10 cellular contexts compared by ENCODE assay signal in genomic region chr20:63940472-63941266, GRCh38. TPM values are rescaled to one million over a fixed set of nuclear protein-coding genes. Genes with fewer than 3 reads are reported as not detected.
DNase-seq lines count a peak whose midpoint lies in the region; ATAC-seq and TF ChIP-seq lines count a peak whose summit lies in the region.
"Had no signal": no experiment of that assay in that cellular context is flagged by ENCODE, and none has a peak within 500 bp of the region (broad histone marks: within the 10 kb centered on the region; RNA-seq: fewer than 3 reads in every experiment).

No MANE protein-coding gene starts in this region.

- POLR2A ChIA-PET in WTC11 (lab: Charles Lee), result interaction anchor here (1.0 to 1.3 kb wide), 3 partner anchors 16 to 299 kb away, joined by 4 to 6 read pairs (median 4); partner anchors contain the start of gene UCKL1

- H3K4me1 ChIP-seq in iPS-15b (ENCODE audit: control insufficient read depth, insufficient read depth, low read length) (no peaks in the 10 kb centered on the region), upper lobe of left lung (peaks cover 15 to 29% (median 19%) of the 10 kb centered on the region in 4 donors)

- no peak overlapping the region for H3K4me3 Mint-ChIP-seq in activated naive CD4-positive, alpha-beta T cell treated with anti-CD3 and anti-CD28 coated beads, Interleukin-2, amount 10 ng/mL, durations not matched to agents 7 days and 5 days
- H3K4me3 Mint-ChIP-seq in WTC11, result peak overlapping the region; percentile 59
- H3K4me3 Mint-ChIP-seq: activated T-cell treated with anti-CD3 and anti-CD28 coated beads, Interleukin-2, amount 50 U/mL, for 4 hours had no signal

- H3K4me3 ChIP-seq in iPS-15b (ENCODE audit: low read depth, low read length) (peak overlapping the region; percentile 75), upper lobe of left lung (no peak overlapping the region)

- peak overlapping the region; percentile 82 to 91 (median 83) for H3K27ac ChIP-seq in upper lobe of left lung

- H3K27me3 ChIP-seq in iPS-15b (ENCODE audit: control insufficient read depth, insufficient read depth, low read length), result no peaks in the 10 kb centered on the region
- H3K27me3 ChIP-seq in upper lobe of left lung, result no peaks in the 10 kb centered on the region

- H3K9me3 ChIP-seq in iPS-15b (ENCODE audit: control insufficient read depth, insufficient read depth, low read length) (no peaks in the 10 kb centered on the region), upper lobe of left lung (no peaks in the 10 kb centered on the region)

- DNase-seq in activated naive CD4-positive, alpha-beta T cell treated with anti-CD3 and anti-CD28 coated beads, Interleukin-2, amount 10 ng/mL, durations not matched to agents 7 days and 5 days, result no peak
- DNase-seq in activated naive CD4-positive, alpha-beta T cell treated with Interleukin-2 at 50 U/mL for 16 hours, result no peak
- DNase-seq in WTC11 (ENCODE audit: low spot score) (no peak), upper lobe of left lung (peak in 1 of 2 donors; percentile 86), SIG-M5 (lab: John Stamatoyannopoulos, UW) (no peak)
- DNase-seq: NCI-H524 had no signal

- H3K36me3 ChIP-seq in iPS-15b (ENCODE audit: control insufficient read depth, insufficient read depth, low read length) (peaks cover 34% of the 10 kb centered on the region), upper lobe of left lung (peaks cover 8 to 77% (median 60%) of the 10 kb centered on the region in 4 donors)

- no peaks in the 10 kb centered on the region for H3K27me3 Mint-ChIP-seq in activated naive CD4-positive, alpha-beta T cell treated with anti-CD3 and anti-CD28 coated beads, Interleukin-2, amount 10 ng/mL, durations not matched to agents 7 days and 5 days
- no peaks in the 10 kb centered on the region for H3K27me3 Mint-ChIP-seq in WTC11 (ENCODE audit: low read depth)

- peak overlapping the region; percentile 60 for H3K9ac ChIP-seq in iPS-15b (ENCODE audit: low read depth, low read length)

- CTCF ChIA-PET in activated naive CD4-positive, alpha-beta T cell treated with anti-CD3 and anti-CD28 coated beads, Interleukin-2, amount 10 ng/mL, durations not matched to agents 7 days and 5 days (lab: Charles Lee), result no interaction called here
- CTCF ChIA-PET in WTC11 (lab: Charles Lee), result interaction anchor here (1.2 to 3.6 kb wide), 4 partner anchors 33 to 165 kb away, joined by 3 to 19 read pairs (median 6); partner anchors contain the start of genes PRPF6 and SAMD10

- peaks cover 1% of the 10 kb centered on the region for H3K9me3 Mint-ChIP-seq in activated naive CD4-positive, alpha-beta T cell treated with anti-CD3 and anti-CD28 coated beads, Interleukin-2, amount 10 ng/mL, durations not matched to agents 7 days and 5 days
- H3K9me3 Mint-ChIP-seq in WTC11, result no peaks in the 10 kb centered on the region
- H3K9me3 Mint-ChIP-seq: activated T-cell treated with anti-CD3 and anti-CD28 coated beads, Interleukin-2, amount 50 U/mL, for 4 hours had no signal

- no peak for TF ChIP-seq POLR2A in upper lobe of left lung (IDR thresholded peaks at IDR 0.05)

- H3K4me1 Mint-ChIP-seq in activated naive CD4-positive, alpha-beta T cell treated with anti-CD3 and anti-CD28 coated beads, Interleukin-2, amount 10 ng/mL, durations not matched to agents 7 days and 5 days, result peaks cover 21% of the 10 kb centered on the region
- peaks cover 6% of the 10 kb centered on the region for H3K4me1 Mint-ChIP-seq in WTC11

- 94% methylated on average over 27 to 56 of the region's 58 CpGs for WGBS in upper lobe of left lung, 2 donors

- peak overlapping the region; percentile 87 for H3K27ac Mint-ChIP-seq in activated naive CD4-positive, alpha-beta T cell treated with anti-CD3 and anti-CD28 coated beads, Interleukin-2, amount 10 ng/mL, durations not matched to agents 7 days and 5 days
- H3K27ac Mint-ChIP-seq in WTC11, result no peak overlapping the region

- ATAC-seq in WTC11, result no peak
- no peak for ATAC-seq in upper lobe of left lung (ENCODE audit: low FRiP score in 2 of 2)
- ATAC-seq in GM21360 (IDR thresholded peaks at IDR 0.05; ENCODE audit: unreplicated experiment), result no peak
- ATAC-seq in HG02642 (IDR thresholded peaks at IDR 0.05; ENCODE audit: poor library complexity, unreplicated experiment), result no peak

- no peak for TF ChIP-seq EP300 in upper lobe of left lung (IDR thresholded peaks at IDR 0.05)

- TF ChIP-seq CTCF in WTC11 (IDR thresholded peaks at IDR 0.05) (no peak), upper lobe of left lung (IDR thresholded peaks at IDR 0.05) (no peak)

- peaks cover 41% of the 10 kb centered on the region for H3K36me3 Mint-ChIP-seq in activated naive CD4-positive, alpha-beta T cell treated with anti-CD3 and anti-CD28 coated beads, Interleukin-2, amount 10 ng/mL, durations not matched to agents 7 days and 5 days
- H3K36me3 Mint-ChIP-seq in WTC11, result peaks cover 7% of the 10 kb centered on the region

TF ChIP-seq in WTC11, 78 proteins besides CTCF, POLR2A, EP300 and RAD21:
- TF ChIP-seq JAZF1 (CRISPR knock-in tag; IDR thresholded peaks at IDR 0.05) (no peak), AFF4 (CRISPR knock-in tag; IDR thresholded peaks at IDR 0.05; ENCODE audit: borderline replicate concordance) (no peak), PRRX2 (CRISPR knock-in tag; IDR thresholded peaks at IDR 0.05) (no peak), SP1 (CRISPR knock-in tag; conservative IDR thresholded peaks at IDR 0.05) (no peak), HMGXB4 (CRISPR knock-in tag; IDR thresholded peaks at IDR 0.05) (no peak), TP53 (CRISPR knock-in tag; IDR thresholded peaks at IDR 0.05) (no peak), ZNF671 (CRISPR knock-in tag; IDR thresholded peaks at IDR 0.05) (no peak)

RNA-seq across cellular contexts. Expression of gene UCKL1, which starts 15.5 kb away (rescaled TPM):
- total RNA-seq in WTC11 (2021) (46.8 to 51.2 TPM (median 48.0 TPM) in 3 replicates), upper lobe of left lung (100 to 1,000 TPM in 1 of 6 donors, 10 to 100 TPM in 5; 23.0 to 103 (median 37.3) TPM)

RNA-seq across cellular contexts. Expression of gene ZNF512B, which starts 29.1 kb away (rescaled TPM):
- total RNA-seq in WTC11 (2021) (19.9 to 23.3 TPM (median 20.5 TPM) in 3 replicates), upper lobe of left lung (10 to 100 TPM; 10.8 to 22.0 (median 16.3) TPM)

RNA-seq across cellular contexts. Expression of gene SAMD10, which starts 38.8 kb away (rescaled TPM):
- total RNA-seq in WTC11 (2021), result 4.6 to 6.2 TPM (median 4.8 TPM) in 3 replicates
- total RNA-seq in upper lobe of left lung, result 1 to 10 TPM; 2.6 to 7.2 (median 4.7) TPM

RNA-seq across cellular contexts. Expression of gene PRPF6, which starts 40.3 kb away (rescaled TPM):
- total RNA-seq in WTC11 (2021) (79.4 to 84.6 TPM (median 80.5 TPM) in 3 replicates), upper lobe of left lung (100 to 1,000 TPM in 1 of 6 donors, 10 to 100 TPM in 5; 60.5 to 113 (median 68.0) TPM)

RNA-seq across cellular contexts. Expression of gene DNAJC5, which starts 45.7 kb away (rescaled TPM):
- 28.5 to 31.5 TPM (median 29.6 TPM) in 3 replicates for total RNA-seq in WTC11 (2021)
- 10 to 100 TPM; 44.6 to 66.0 (median 60.7) TPM for total RNA-seq in upper lobe of left lung
